Comparison of ENCODE assay signal across 11 cellular contexts in the genomic region with DNA sequence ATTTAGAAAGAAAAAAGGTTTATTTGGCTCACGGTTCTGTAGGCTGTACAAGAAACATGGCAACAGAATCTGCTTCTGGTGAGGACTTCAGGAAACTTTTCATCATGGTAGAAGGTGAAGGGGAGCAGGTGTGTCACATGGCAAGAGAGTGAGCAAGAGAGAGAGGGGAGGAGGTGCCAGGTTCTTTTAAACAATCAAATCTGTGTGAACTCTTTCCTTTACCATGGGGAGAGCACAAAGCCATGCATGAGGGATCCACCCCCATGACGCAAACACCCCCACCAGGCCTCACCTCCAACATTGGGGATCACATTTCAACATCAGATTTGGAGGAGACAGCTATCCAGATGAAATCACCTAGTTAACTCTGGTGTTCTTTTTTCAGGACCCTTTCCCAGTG.
DNase-seq lines count a peak whose midpoint lies in the region; ATAC-seq, FAIRE-seq and TF ChIP-seq lines count a peak whose summit lies in the region.
"Had no signal": no experiment of that assay in that cellular context is flagged by ENCODE, and none has a peak within 500 bp of the region (broad histone marks: within the 10 kb centered on the region; RNA-seq: fewer than 3 reads in every experiment).

No MANE protein-coding gene starts in this region.

- peak overlapping the region in 53 of 59 donors; percentile 2 to 94 (median 86) for H3K27ac ChIP-seq in dorsolateral prefrontal cortex
- H3K27ac ChIP-seq: 22Rv1 had no signal

- DNase-seq in DMS 273 (lab: John Stamatoyannopoulos, UW; ENCODE audit: unreplicated experiment) (peak; percentile 23), DMS 273 treated with DMSO at 0.1 percent for 48 hours (lab: John Stamatoyannopoulos, UW) (no peak), dorsolateral prefrontal cortex (no peak), D721Med (ENCODE audit: insufficient read length, low spot score) (no peak), hippocampal formation (lab: John Stamatoyannopoulos, UW) (no peak)
- peak; percentile 16 for DNase-seq in stimulated activated CD8-positive, alpha-beta memory T cell treated with anti-CD3 and anti-CD28 coated beads, Interleukin-4, amount 100 ng/mL, for 48 hours
- DNase-seq: activated effector memory CD4-positive, alpha-beta T cell treated with Interleukin-2 at 50 U/mL for 16 hours had no signal

- no peak for FAIRE-seq in D721Med (lab: Jason Lieb, UNC)

- ATAC-seq in HG03520 (IDR thresholded peaks at IDR 0.05; ENCODE audit: unreplicated experiment) (peak; percentile 17), HG03139 (IDR thresholded peaks at IDR 0.05; ENCODE audit: unreplicated experiment) (no peak)

- H3K4me3 ChIP-seq in dorsolateral prefrontal cortex, result peak overlapping the region in 2 of 59 donors; percentile 61

- H3K27me3 ChIP-seq in dorsolateral prefrontal cortex, result no peaks in the 10 kb centered on the region
- H3K27me3 ChIP-seq: heart left ventricle had no signal

- intact Hi-C loops in dorsolateral prefrontal cortex (cut with DNase I), result loop anchor here in 1 of 2 donors (5.0 kb wide), 1 partner anchor 58 kb away; no protein-coding TSS in a partner anchor

- TF ChIP-seq CTCF in dorsolateral prefrontal cortex (IDR thresholded peaks at IDR 0.05 in 54 of 56, conservative IDR thresholded peaks at IDR 0.05 in 2 of 56; ENCODE audit: low read depth in 1 of 56, partially characterized antibody in 56 of 56) (no peak), D721Med (IDR thresholded peaks at IDR 0.05; ENCODE audit: insufficient read depth, missing control alignments) (no peak)

Comparison
In these comparisons a context has a peak if more than half of its experiments do, and no peak if none do; other contexts are left out.
1. DNase-seq: peak in DMS 273 (single experiment) and stimulated activated CD8-positive, alpha-beta memory T cell treated with anti-CD3 and anti-CD28 coated beads, Interleukin-4, amount 100 ng/mL, for 48 hours (single experiment); none in DMS 273 treated with DMSO at 0.1 percent for 48 hours (single experiment), dorsolateral prefrontal cortex (0 of 10), D721Med (single experiment) and hippocampal formation (0 of 2).